Comparison of ENCODE assay signal across 1 cellular context in genomic region chr16:3234543-3235541, GRCh38.
A peak's percentile ranks its signal among the peaks of the same experiment; 100 is the strongest.
TF ChIP-seq lines count a peak whose summit lies in the region.

ZNF200 (minus strand) TSS chr16:3235158; CDS start chr16:3233755, 1,403 bp downstream.

TF ChIP-seq in K562, 482 proteins besides CTCF, POLR2A, EP300 and RAD21 (continued from another document and continues in another):
- TF ChIP-seq ZBTB40 (IDR thresholded peaks at IDR 0.05) = peak; percentile 98
- no peak for TF ChIP-seq ZBTB40 (CRISPR knock-in tag; IDR thresholded peaks at IDR 0.05)
- no peak for TF ChIP-seq TCF15 (CRISPR knock-in tag; IDR thresholded peaks at IDR 0.05)
- no peak for TF ChIP-seq NFXL1 (CRISPR knock-in tag; IDR thresholded peaks at IDR 0.05)
- no peak for TF ChIP-seq STAG1 (CRISPR knock-in tag; IDR thresholded peaks at IDR 0.05; ENCODE audit: borderline replicate concordance)
- TF ChIP-seq MLLT1 (IDR thresholded peaks at IDR 0.05) = no peak
- no peak for TF ChIP-seq ZNF274 (IDR thresholded peaks at IDR 0.05; ENCODE audit: borderline replicate concordance, low read depth, low read length)
- TF ChIP-seq BCLAF1 (IDR thresholded peaks at IDR 0.05; ENCODE audit: borderline replicate concordance in 1 of 2, control insufficient read depth in 1 of 2, low read depth in 2 of 2, low read length in 1 of 2) = no peak
- TF ChIP-seq JUN (IDR thresholded peaks at IDR 0.05; ENCODE audit: borderline replicate concordance, low read depth, low read length) = 0 out of 2 replicates have a peak, but pooled peaks have one; percentile 49
- TF ChIP-seq JUN (CRISPR knock-in tag; IDR thresholded peaks at IDR 0.05; ENCODE audit: borderline replicate concordance) = 0 out of 2 replicates have a peak, but pooled peaks have one; percentile 55
- no peak for TF ChIP-seq NFE2L1 (tag; IDR thresholded peaks at IDR 0.05; ENCODE audit: borderline replicate concordance, low read depth)
- TF ChIP-seq CHAMP1 (IDR thresholded peaks at IDR 0.05) = no peak
- TF ChIP-seq HDAC3 (IDR thresholded peaks at IDR 0.05; ENCODE audit: borderline replicate concordance, partially characterized antibody) = no peak
- TF ChIP-seq CTBP1 (IDR thresholded peaks at IDR 0.05; ENCODE audit: borderline replicate concordance) = peak; percentile 68; the same call in 1 of the 2 replicates
- TF ChIP-seq CEBPZ (IDR thresholded peaks at IDR 0.05; ENCODE audit: borderline replicate concordance, low read depth, low read length) = no peak
- TF ChIP-seq ZNF133 (CRISPR knock-in tag; IDR thresholded peaks at IDR 0.05) = no peak
- peak; percentile 78 for TF ChIP-seq ATF3 (IDR thresholded peaks at IDR 0.05)
- TF ChIP-seq ATF3 (CRISPR knock-in tag; conservative IDR thresholded peaks at IDR 0.05) = no peak
- TF ChIP-seq RCOR1 (IDR thresholded peaks at IDR 0.05; ENCODE audit: borderline replicate concordance in 1 of 2, low read depth in 2 of 2, low read length in 2 of 2) = no peak
- no peak for TF ChIP-seq CREBBP (IDR thresholded peaks at IDR 0.05; ENCODE audit: low read depth, low read length)
- TF ChIP-seq RBM15 (IDR thresholded peaks at IDR 0.05; ENCODE audit: insufficient read depth, low read length) = no peak
- TF ChIP-seq GATA2 (CRISPR knock-in tag; IDR thresholded peaks at IDR 0.05) = no peak
- TF ChIP-seq NFIC (IDR thresholded peaks at IDR 0.05) = peak; percentile 100
- peak; percentile 80 for TF ChIP-seq RBBP5 (IDR thresholded peaks at IDR 0.05; ENCODE audit: borderline replicate concordance, insufficient read depth, low read length, poor library complexity, severe bottlenecking)
- no peak for TF ChIP-seq TRIM28 (IDR thresholded peaks at IDR 0.05)
- TF ChIP-seq PURB (CRISPR knock-in tag; IDR thresholded peaks at IDR 0.05; ENCODE audit: low read depth) = no peak
